ENCODE assay signal across 22 cellular contexts in the genomic region with DNA sequence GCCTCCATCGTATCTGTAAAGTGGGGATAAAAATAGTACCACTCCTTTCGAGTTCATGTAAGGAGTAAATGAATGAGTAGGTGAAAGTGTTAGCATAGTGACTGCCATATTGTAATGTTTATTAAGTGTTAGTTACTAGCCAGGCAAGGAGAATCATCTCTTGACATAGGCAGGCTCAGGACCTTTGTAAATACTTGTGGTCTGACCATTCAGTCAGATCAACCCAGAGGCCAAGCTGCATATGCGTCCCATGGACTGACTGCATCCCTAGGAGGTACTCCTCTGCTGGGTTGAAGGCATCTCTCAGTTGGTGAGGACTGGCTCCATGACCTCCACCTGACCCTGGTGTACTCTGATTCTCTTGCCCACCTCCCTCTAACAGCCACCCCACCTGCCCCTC. TPM values are rescaled to one million over a fixed set of nuclear protein-coding genes. Genes with fewer than 3 reads are reported as not detected.
DNase-seq lines count a peak whose midpoint lies in the region; ATAC-seq and TF ChIP-seq lines count a peak whose summit lies in the region.
"Had no signal": no experiment of that assay in that cellular context is flagged by ENCODE, and none has a peak within 500 bp of the region (broad histone marks: within the 10 kb centered on the region; RNA-seq: fewer than 3 reads in every experiment).

No MANE protein-coding gene starts in this region.

- TF ChIP-seq POLR2A in IMR-90 (IDR thresholded peaks at IDR 0.05; ENCODE audit: low read depth, low read length) (no peak), stomach (IDR thresholded peaks at IDR 0.05) (no peak)

- TF ChIP-seq CTCF in IMR-90 (conservative IDR thresholded peaks at IDR 0.05; ENCODE audit: low read depth, low read length): no peak
- no peak for TF ChIP-seq CTCF in foreskin fibroblast (IDR thresholded peaks at IDR 0.05; ENCODE audit: low read depth, low read length)
- TF ChIP-seq CTCF in thoracic aorta (IDR thresholded peaks at IDR 0.05): no peak
- no peak for TF ChIP-seq CTCF in stomach (IDR thresholded peaks at IDR 0.05)

- H3K4me1 ChIP-seq in IMR-90 (ENCODE audit: control insufficient read depth, insufficient read depth, low read length): peaks cover 14% of the 10 kb centered on the region
- H3K4me1 ChIP-seq in thoracic aorta (ENCODE audit: control insufficient read depth in 1 of 2, low read depth in 2 of 2): peaks cover 33 to 55% of the 10 kb centered on the region in 2 donors
- H3K4me1 ChIP-seq in stomach: peaks cover 0 to 19% (median 6%) of the 10 kb centered on the region in 4 donors

- H3K4me3 ChIP-seq in IMR-90 (ENCODE audit: insufficient read depth, low read depth, low read length) (no peak overlapping the region), foreskin fibroblast (ENCODE audit: low read depth in 1 of 2, low read length in 2 of 2) (no peak overlapping the region), thoracic aorta (no peak overlapping the region), stomach (no peak overlapping the region)
- H3K4me3 ChIP-seq: BLaER1 treated with 17β-estradiol and CSF1 and Interleukin-3, amounts not matched to agents 10 nM and 100 nM; PC-9 had no signal

- POLR2A ChIA-PET in IMR-90 (lab: Charles Lee; ENCODE audit: unreplicated experiment): no interaction called here

- no peak overlapping the region for H2BK120ac ChIP-seq in IMR-90 (ENCODE audit: low read depth, low read length)

- peaks cover 17% of the 10 kb centered on the region for H3K9me1 ChIP-seq in IMR-90 (ENCODE audit: insufficient read depth, low read length)

- no peak overlapping the region for H3K23ac ChIP-seq in IMR-90 (ENCODE audit: low read depth, low read length)

- H3K27me3 ChIP-seq in IMR-90 (ENCODE audit: control insufficient read depth, insufficient read depth, low read length) (no peaks in the 10 kb centered on the region), thoracic aorta (replicated peaks; ENCODE audit: insufficient read depth) (no peaks in the 10 kb centered on the region), stomach (no peaks in the 10 kb centered on the region)
- H3K27me3 ChIP-seq: BLaER1 treated with 17β-estradiol and CSF1 and Interleukin-3, amounts not matched to agents 10 nM and 100 nM had no signal

- H3K4ac ChIP-seq in IMR-90 (ENCODE audit: low read depth, low read length): 0 out of 2 replicates have a peak overlapping the region, but pooled peaks have one; percentile 25

- no peak overlapping the region for H3K56ac ChIP-seq in IMR-90 (ENCODE audit: extremely low read depth, insufficient read depth, low read length)

- DNase-seq in AG08396 (ENCODE audit: low spot score) (peak; percentile 30), IMR-90 (peak; percentile 47), foreskin fibroblast (peak; percentile 38 to 44), thoracic aorta (ENCODE audit: low spot score) (no peak), Ammon's horn (ENCODE audit: low spot score) (no peak), activated T-cell treated with anti-CD3 and anti-CD28 coated beads for 4 hours (no peak), stomach (no peak)
- DNase-seq: CD4-positive, alpha-beta memory T cell; COR-L47; EL; GF-D8; NCI-H1092; NCI-H1417 treated with DMSO at 0.1 percent for 48 hours; NCI-H1694 treated with DMSO at 0.1 percent for 48 hours; NCI-H2081; NCI-H2227 treated with DMSO at 0.1 percent for 48 hours; NCI-H526 treated with DMSO at 0.1 percent for 48 hours; PC-9; SHP77 had no signal

- no peak overlapping the region for H2AK9ac ChIP-seq in IMR-90 (replicated peaks; ENCODE audit: low read depth, low read length, poor library complexity)

- H3K14ac ChIP-seq in IMR-90 (replicated peaks; ENCODE audit: low read depth, low read length): no peak overlapping the region

- H3K9ac ChIP-seq in IMR-90 (ENCODE audit: low read depth, low read length): no peak overlapping the region
- H3K9ac ChIP-seq: BLaER1 treated with 17β-estradiol and CSF1 and Interleukin-3, amounts not matched to agents 10 nM and 100 nM had no signal

- H4K91ac ChIP-seq in IMR-90 (ENCODE audit: insufficient read depth, low read depth, low read length): no peak overlapping the region

- H3K36me3 ChIP-seq in IMR-90 (ENCODE audit: control insufficient read depth, insufficient read depth, low read length): no peaks in the 10 kb centered on the region
- H3K36me3 ChIP-seq in thoracic aorta: no peaks in the 10 kb centered on the region
- H3K36me3 ChIP-seq in stomach: peaks cover 0 to 10% (median 7%) of the 10 kb centered on the region in 4 donors
- H3K36me3 ChIP-seq: BLaER1 treated with 17β-estradiol and CSF1 and Interleukin-3, amounts not matched to agents 10 nM and 100 nM had no signal

- intact Hi-C loops in IMR-90 (cut with micrococcal nuclease) (no loop called here), stomach (cut with DNase I; ENCODE audit: low total_unique reads) (no loop called here)

- no peak for TF ChIP-seq EP300 in stomach (IDR thresholded peaks at IDR 0.05)

- no peak overlapping the region for H3K18ac ChIP-seq in IMR-90 (ENCODE audit: low read depth, low read length)

- no peak overlapping the region for H2BK20ac ChIP-seq in IMR-90 (ENCODE audit: low read depth, low read length)

- no peak overlapping the region for H4K5ac ChIP-seq in IMR-90 (ENCODE audit: low read depth, low read length)

- CTCF ChIA-PET in IMR-90 (lab: Yijun Ruan, JAX): interaction anchor here (0.6 kb wide), 1 partner anchor 260 kb away, joined by 3 read pairs; no protein-coding TSS in a partner anchor

- ATAC-seq in IMR-90 (ENCODE audit: low read depth) (peak; percentile 44; the same call in 1 of the 2 replicates), thoracic aorta (ENCODE audit: insufficient number of reproducible peaks, low FRiP score, low read depth) (no peak)
- ATAC-seq: HCT116 had no signal

- in situ Hi-C loops in IMR-90 (cut with MboI; ENCODE audit: low sequenced_read_pairs): no loop called here

- no peak overlapping the region for H2BK5ac ChIP-seq in IMR-90 (ENCODE audit: low read depth, low read length, poor library complexity, severe bottlenecking)

- no peak overlapping the region for H2BK15ac ChIP-seq in IMR-90 (ENCODE audit: low read depth, low read length)

- H2AK5ac ChIP-seq in IMR-90 (ENCODE audit: low read depth, low read length): peak overlapping the region; percentile 40

- H3K9me3 ChIP-seq in IMR-90 (ENCODE audit: control insufficient read depth, insufficient read depth, low read length) (no peaks in the 10 kb centered on the region), thoracic aorta (no peaks in the 10 kb centered on the region), stomach (no peaks in the 10 kb centered on the region)
- H3K9me3 ChIP-seq: BLaER1 treated with 17β-estradiol and CSF1 and Interleukin-3, amounts not matched to agents 10 nM and 100 nM had no signal

- H4K8ac ChIP-seq in IMR-90 (ENCODE audit: low read depth in 2 of 2, low read length in 2 of 2): no peak overlapping the region

- WGBS in IMR-90 (ENCODE audit: extremely low coverage in 2 of 2, insufficient read length in 1 of 2), 2 experiments: 100% methylated on average over 1 of the region's 3 CpGs; no CpG with 5 or more reads in 1 of the 2 experiments
- 89 to 97% (median 91%) methylated on average over 3 of the region's 3 CpGs for WGBS in stomach, 5 donors

- H3K4me2 ChIP-seq in IMR-90 (ENCODE audit: low read depth, low read length): no peak overlapping the region
- H3K4me2 ChIP-seq: BLaER1 treated with 17β-estradiol and CSF1 and Interleukin-3, amounts not matched to agents 10 nM and 100 nM; PC-9 had no signal

- H2AFZ ChIP-seq in IMR-90 (replicated peaks; ENCODE audit: low read length, poor library complexity): no peak overlapping the region
- H2AFZ ChIP-seq: PC-9 had no signal

- H3K27ac ChIP-seq in IMR-90 (ENCODE audit: insufficient read depth, low read length): no peak overlapping the region
- peak overlapping the region; percentile 76 to 86 for H3K27ac ChIP-seq in thoracic aorta
- no peak overlapping the region for H3K27ac ChIP-seq in stomach
- H3K27ac ChIP-seq: BLaER1 treated with 17β-estradiol and CSF1 and Interleukin-3, amounts not matched to agents 10 nM and 100 nM; PC-9 had no signal

- peaks cover 7% of the 10 kb centered on the region; the same call in 1 of the 2 replicates for H4K20me1 ChIP-seq in IMR-90 (ENCODE audit: insufficient read depth, low read length)
- H4K20me1 ChIP-seq: BLaER1 treated with 17β-estradiol and CSF1 and Interleukin-3, amounts not matched to agents 10 nM and 100 nM had no signal

- dilution Hi-C loops in IMR-90 (cut with HindIII; ENCODE audit: low sequenced_read_pairs, unreplicated experiment): no loop called here

- no TSS peak for BruUV-seq in IMR-90 (replicated peaks; lab: Mats Ljungman, UMichigan)

- peaks cover 11 to 31% of the 10 kb centered on the region in 2 experiments; a peak in 2 of 4 replicates for H3K79me1 ChIP-seq in IMR-90 (ENCODE audit: low read depth in 1 of 2, low read length in 2 of 2)

- TF ChIP-seq RAD21 in IMR-90 (IDR thresholded peaks at IDR 0.05; ENCODE audit: low read length): no peak

TF ChIP-seq in IMR-90, 13 proteins besides CTCF, POLR2A, EP300 and RAD21 (continues in another document):
- TF ChIP-seq CHD1 (IDR thresholded peaks at IDR 0.05; ENCODE audit: low read depth, low read length) (no peak), FOS (IDR thresholded peaks at IDR 0.05; ENCODE audit: low read depth, low read length) (no peak), BHLHE40 (IDR thresholded peaks at IDR 0.05; ENCODE audit: low read depth, low read length) (no peak), NFE2L2 (IDR thresholded peaks at IDR 0.05; ENCODE audit: low read depth, low read length) (no peak)

RNA-seq across cellular contexts. Expression of a gene that starts 40.5 kb away (rescaled TPM):
- total RNA-seq in IMR-90 (2012; rRNA removed): 0.56 and 0.90 TPM in 2 replicates
- polyA plus RNA-seq in IMR-90 (2012; rRNA removed): 2.7 and 3.7 TPM in 2 replicates
- polyA plus RNA-seq in IMR-90 (2012; cell fraction: cytosol; rRNA removed): 0.13 and 0.50 TPM in 2 replicates
- 27.7 and 76.4 TPM in 2 replicates for polyA plus RNA-seq in IMR-90 (2012; cell fraction: nucleus; rRNA removed; ENCODE audit: low replicate concordance)
- 10 to 100 TPM; 13.5 to 22.2 TPM for total RNA-seq in thoracic aorta
- 10 to 100 TPM in 1 of 5 donors, 1 to 10 TPM in 2, not detected in 2; 4.5 to 12.5 (median 4.9) TPM for total RNA-seq in stomach
- 10 to 100 TPM in 1 of 3 donors, 1 to 10 TPM in 2; 1.5 to 12.8 (median 2.4) TPM for polyA plus RNA-seq in stomach
- total RNA-seq: H4 had no signal

RNA-seq across cellular contexts. Expression of a gene that starts 55.4 kb away (rescaled TPM):
- total RNA-seq in IMR-90 (2012; rRNA removed): 12.0 and 22.5 TPM in 2 replicates
- 3.6 and 7.5 TPM in 2 replicates for polyA plus RNA-seq in IMR-90 (2012; rRNA removed)
- polyA plus RNA-seq in IMR-90 (2012; cell fraction: cytosol; rRNA removed): 0.84 and 1.8 TPM in 2 replicates
- 9.5 and 19.7 TPM in 2 replicates for polyA plus RNA-seq in IMR-90 (2012; cell fraction: nucleus; rRNA removed; ENCODE audit: low replicate concordance)
- 10 to 100 TPM; 27.1 to 52.5 TPM for total RNA-seq in thoracic aorta
- 10 to 100 TPM in 4 of 5 donors, not detected in 1; 11.6 to 74.5 (median 37.5) TPM for total RNA-seq in stomach
- polyA plus RNA-seq in stomach: 1 to 10 TPM in 2 of 3 donors, not detected in 1; 2.4 to 2.6 TPM

Comparison
In these comparisons a context has a peak if more than half of its experiments do, and no peak if none do; other contexts are left out.
1. DNase-seq: peak in AG08396 (single experiment), IMR-90 (single experiment) and foreskin fibroblast (2 of 2); none in thoracic aorta (single experiment), Ammon's horn (single experiment), activated T-cell treated with anti-CD3 and anti-CD28 coated beads for 4 hours (single experiment) and stomach (single experiment).
2. H3K27ac ChIP-seq: peak in thoracic aorta (2 of 2); none in IMR-90 (single experiment) and stomach (0 of 5).